Comparison of ENCODE assay signal across 8 cellular contexts in the genomic region with DNA sequence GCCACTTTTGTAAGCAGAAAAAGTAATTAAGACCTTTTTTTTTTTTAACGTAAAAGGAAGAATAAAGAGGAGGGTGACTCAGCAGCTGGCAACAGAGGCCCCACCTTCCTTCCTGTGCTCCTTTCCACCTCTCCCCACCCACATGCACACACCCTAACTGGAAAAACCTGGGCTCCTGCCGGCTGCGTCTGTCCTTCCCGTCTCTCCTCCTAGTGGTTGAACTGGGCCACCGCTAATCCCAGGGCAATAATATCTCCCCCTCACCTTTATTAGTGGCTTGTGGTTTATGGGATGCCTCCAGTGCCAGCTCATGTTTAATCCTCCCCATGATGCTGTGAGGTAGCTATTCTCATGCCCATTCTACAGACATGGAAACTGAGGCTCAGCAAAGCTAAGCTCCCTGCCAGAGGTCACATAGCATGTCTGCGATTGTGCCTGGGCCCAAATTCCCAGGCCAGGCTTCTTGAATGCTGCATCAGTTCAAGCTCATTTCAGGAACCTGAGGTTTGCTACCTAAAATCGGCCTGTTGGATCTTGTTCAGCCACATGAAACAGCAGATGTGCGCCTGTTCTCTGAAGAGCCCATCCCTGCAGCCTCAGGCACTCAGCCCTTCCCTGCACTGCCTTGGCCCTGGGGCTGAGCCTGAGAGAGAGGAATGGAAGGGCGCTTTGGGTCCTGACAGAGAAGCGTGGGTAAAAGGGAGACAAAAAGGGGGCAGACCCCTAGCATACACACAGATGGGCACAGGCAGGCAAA.
DNase-seq lines count a peak whose midpoint lies in the region; ATAC-seq and TF ChIP-seq lines count a peak whose summit lies in the region.

No MANE protein-coding gene starts in this region.

- H3K27ac ChIP-seq in RWPE1 (peak overlapping the region; percentile 98), suprapubic skin (peak overlapping the region; percentile 79), thyroid gland (no peak overlapping the region)

- TF ChIP-seq POLR2A in suprapubic skin (IDR thresholded peaks at IDR 0.05) (no peak), thyroid gland (IDR thresholded peaks at IDR 0.05) (no peak)

- peak; percentile 43 for DNase-seq in activated naive CD4-positive, alpha-beta T cell treated with anti-CD3 and anti-CD28 coated beads for 36 hours
- DNase-seq in activated naive CD4-positive, alpha-beta T cell (lab: John Stamatoyannopoulos, UW): no peak
- peak; percentile 99 for DNase-seq in RWPE1 (ENCODE audit: low spot score)
- no peak for DNase-seq in suprapubic skin (ENCODE audit: low spot score in 2 of 2)
- DNase-seq in mesothelial cell of epicardium (ENCODE audit: low spot score in 2 of 2, unreplicated experiment in 2 of 2): no peak
- no peak for DNase-seq in thyroid gland

- ATAC-seq in esophagus mucosa: peak; percentile 88
- no peak for ATAC-seq in HG03135 (IDR thresholded peaks at IDR 0.05; ENCODE audit: unreplicated experiment)

- CTCF ChIA-PET in activated naive CD4-positive, alpha-beta T cell treated with anti-CD3 and anti-CD28 coated beads for 36 hours (lab: Charles Lee): interaction anchor here (0.6 to 8.9 kb wide), 16 partner anchors 14 to 521 kb away, joined by 3 to 149 read pairs (median 4); a partner anchor contains a TSS
- CTCF ChIA-PET in RWPE1 (lab: Yijun Ruan, JAX): interaction anchor here (0.5 to 4.0 kb wide), 23 partner anchors 8 to 194 kb away, joined by 3 to 24 read pairs (median 4); a partner anchor contains a TSS

- TF ChIP-seq CTCF in RWPE1 (conservative IDR thresholded peaks at IDR 0.05; ENCODE audit: low read depth) (peak; percentile 79), suprapubic skin (IDR thresholded peaks at IDR 0.05) (peak; percentile 43 to 58), mesothelial cell of epicardium (IDR thresholded peaks at IDR 0.05; ENCODE audit: unreplicated experiment) (no peak), thyroid gland (IDR thresholded peaks at IDR 0.05) (peak in 1 of 6 experiments; percentile 12)

- 38% methylated on average over 10 of the region's 10 CpGs for WGBS in suprapubic skin
- 60 to 66% methylated on average over 9 to 10 of the region's 10 CpGs for WGBS in thyroid gland, 2 donors

- TF ChIP-seq EP300 in suprapubic skin (IDR thresholded peaks at IDR 0.05): no peak

- peaks cover 18% of the 10 kb centered on the region for H3K4me1 Mint-ChIP-seq in activated naive CD4-positive, alpha-beta T cell treated with anti-CD3 and anti-CD28 coated beads for 36 hours (ENCODE audit: low read depth)
- H3K4me1 Mint-ChIP-seq in mesothelial cell of epicardium: peaks cover 20% of the 10 kb centered on the region

- no peaks in the 10 kb centered on the region for H3K9me3 ChIP-seq in suprapubic skin
- no peaks in the 10 kb centered on the region for H3K9me3 ChIP-seq in thyroid gland

- H3K36me3 Mint-ChIP-seq in activated naive CD4-positive, alpha-beta T cell treated with anti-CD3 and anti-CD28 coated beads for 36 hours (ENCODE audit: low read depth): no peaks in the 10 kb centered on the region
- no peaks in the 10 kb centered on the region for H3K36me3 Mint-ChIP-seq in mesothelial cell of epicardium

- no peak overlapping the region for H3K27ac Mint-ChIP-seq in activated naive CD4-positive, alpha-beta T cell treated with anti-CD3 and anti-CD28 coated beads for 36 hours
- H3K27ac Mint-ChIP-seq in mesothelial cell of epicardium: no peak overlapping the region

- no peaks in the 10 kb centered on the region for H3K27me3 Mint-ChIP-seq in activated naive CD4-positive, alpha-beta T cell treated with anti-CD3 and anti-CD28 coated beads for 36 hours (ENCODE audit: low read depth)
- no peaks in the 10 kb centered on the region for H3K27me3 Mint-ChIP-seq in mesothelial cell of epicardium (ENCODE audit: low read depth)

- H3K4me3 Mint-ChIP-seq in activated naive CD4-positive, alpha-beta T cell treated with anti-CD3 and anti-CD28 coated beads for 36 hours: no peak overlapping the region
- no peak overlapping the region for H3K4me3 Mint-ChIP-seq in mesothelial cell of epicardium

- POLR2A ChIA-PET in RWPE1 (lab: Yijun Ruan, JAX; ENCODE audit: low non-redundant PET): no interaction called here

- no peaks in the 10 kb centered on the region for H3K9me3 Mint-ChIP-seq in activated naive CD4-positive, alpha-beta T cell treated with anti-CD3 and anti-CD28 coated beads for 36 hours
- no peaks in the 10 kb centered on the region for H3K9me3 Mint-ChIP-seq in mesothelial cell of epicardium

- peaks cover 55% of the 10 kb centered on the region for H3K4me1 ChIP-seq in suprapubic skin
- peaks cover 0 to 8% of the 10 kb centered on the region in 2 donors for H3K4me1 ChIP-seq in thyroid gland

- H3K36me3 ChIP-seq in suprapubic skin (no peaks in the 10 kb centered on the region), thyroid gland (no peaks in the 10 kb centered on the region)

- intact Hi-C loops in activated naive CD4-positive, alpha-beta T cell treated with anti-CD3 and anti-CD28 coated beads for 36 hours (cut with micrococcal nuclease): loop anchor here (10.0 kb wide), 1 partner anchor 525 kb away; a partner anchor contains a TSS
- intact Hi-C loops in thyroid gland (cut with DNase I): loop anchor here (5.0 kb wide), 1 partner anchor 122 kb away; no protein-coding TSS in a partner anchor

- H3K27me3 ChIP-seq in suprapubic skin (no peaks in the 10 kb centered on the region), thyroid gland (no peaks in the 10 kb centered on the region)

- H3K4me3 ChIP-seq in suprapubic skin: no peak overlapping the region
- no peak overlapping the region for H3K4me3 ChIP-seq in thyroid gland (replicated peaks in 1 of 3)

Comparison
In these comparisons a context has a peak if more than half of its experiments do, and no peak if none do; other contexts are left out.
1. DNase-seq: peak in activated naive CD4-positive, alpha-beta T cell treated with anti-CD3 and anti-CD28 coated beads for 36 hours (single experiment) and RWPE1 (single experiment); none in activated naive CD4-positive, alpha-beta T cell (0 of 4), suprapubic skin (0 of 2), mesothelial cell of epicardium (0 of 2) and thyroid gland (0 of 2).
2. H3K27ac ChIP-seq: peak in RWPE1 (single experiment) and suprapubic skin (single experiment); none in thyroid gland (0 of 3).